Comparison of ENCODE assay signal across 20 cellular contexts in genomic region chr2:156077041-156077735, GRCh38.
DNase-seq lines count a peak whose midpoint lies in the region; ATAC-seq, FAIRE-seq and TF ChIP-seq lines count a peak whose summit lies in the region.
"Had no signal": no experiment of that assay in that cellular context is flagged by ENCODE, and none has a peak within 500 bp of the region (broad histone marks: within the 10 kb centered on the region; RNA-seq: fewer than 3 reads in every experiment).

No MANE protein-coding gene starts in this region.

- no peak overlapping the region for H3K4me3 ChIP-seq in MM.1S (ENCODE audit: low read length)
- no peak overlapping the region for H3K4me3 ChIP-seq in astrocyte (ENCODE audit: insufficient read depth, low read depth, low read length)
- H3K4me3 ChIP-seq in neural progenitor cell, result no peak overlapping the region
- H3K4me3 ChIP-seq in smooth muscle cell, result no peak overlapping the region
- H3K4me3 ChIP-seq: heart right ventricle, lower lobe of right lung, ovary, SK-N-MC had no signal

- H3K9me2 ChIP-seq in MM.1S (replicated peaks; ENCODE audit: insufficient read depth, low read length), result no peaks in the 10 kb centered on the region

- no peak overlapping the region for H3K9ac ChIP-seq in MM.1S (ENCODE audit: low read length)
- H3K9ac ChIP-seq in astrocyte (ENCODE audit: low read length), result no peak overlapping the region
- H3K9ac ChIP-seq in neural progenitor cell, result no peak overlapping the region
- H3K9ac ChIP-seq in smooth muscle cell (ENCODE audit: low read depth), result no peak overlapping the region

- no peaks in the 10 kb centered on the region for H3K9me3 ChIP-seq in MM.1S (replicated peaks; ENCODE audit: insufficient read depth, low read length)
- no peaks in the 10 kb centered on the region for H3K9me3 ChIP-seq in astrocyte (ENCODE audit: insufficient read depth, low read depth, low read length)
- peaks cover 6% of the 10 kb centered on the region for H3K9me3 ChIP-seq in neural progenitor cell (ENCODE audit: low read depth)
- no peaks in the 10 kb centered on the region for H3K9me3 ChIP-seq in smooth muscle cell (replicated peaks; ENCODE audit: low read depth)
- H3K9me3 ChIP-seq: lower lobe of right lung, ovary had no signal

- H3K79me2 ChIP-seq in MM.1S (ENCODE audit: low read length) (no peaks in the 10 kb centered on the region), astrocyte (ENCODE audit: insufficient read depth, low read length) (no peaks in the 10 kb centered on the region), neural progenitor cell (ENCODE audit: low read depth) (no peaks in the 10 kb centered on the region), smooth muscle cell (ENCODE audit: low read depth) (no peaks in the 10 kb centered on the region)

- H3K4me2 ChIP-seq in MM.1S (ENCODE audit: low read depth, low read length) (peak overlapping the region; percentile 36; the same call in 1 of the 2 replicates), astrocyte (ENCODE audit: low read length) (no peak overlapping the region), neural progenitor cell (no peak overlapping the region), smooth muscle cell (no peak overlapping the region)

- peak; percentile 57 for ATAC-seq in GM18502 (IDR thresholded peaks at IDR 0.05; ENCODE audit: poor library complexity, unreplicated experiment)
- no peak for ATAC-seq in HG03196 (IDR thresholded peaks at IDR 0.05; ENCODE audit: unreplicated experiment)
- no peak for ATAC-seq in GM18505 (IDR thresholded peaks at IDR 0.05; ENCODE audit: unreplicated experiment)
- ATAC-seq: heart right ventricle, lower lobe of right lung, Panc1, sciatic nerve had no signal

- TF ChIP-seq CTCF in MM.1S (IDR thresholded peaks at IDR 0.05; ENCODE audit: low read length) (no peak), astrocyte (IDR thresholded peaks at IDR 0.05; ENCODE audit: insufficient read depth, low read depth, low read length) (no peak), neural progenitor cell (IDR thresholded peaks at IDR 0.05) (no peak), smooth muscle cell (IDR thresholded peaks at IDR 0.05; ENCODE audit: borderline replicate concordance, insufficient read depth, poor library complexity, severe bottlenecking) (no peak)

- H3K36me3 ChIP-seq in MM.1S (replicated peaks; ENCODE audit: insufficient read depth, low read length) (no peaks in the 10 kb centered on the region), astrocyte (ENCODE audit: insufficient read depth, low read length) (no peaks in the 10 kb centered on the region), neural progenitor cell (no peaks in the 10 kb centered on the region), smooth muscle cell (ENCODE audit: low read depth) (no peaks in the 10 kb centered on the region)
- H3K36me3 ChIP-seq: heart right ventricle, lower lobe of right lung, ovary had no signal

- no peak for TF ChIP-seq POLR2A in GM18505 (IDR thresholded peaks at IDR 0.05; ENCODE audit: borderline replicate concordance, extremely low read depth, insufficient read depth, insufficient read length)

- H3K27ac ChIP-seq in MM.1S (ENCODE audit: low read length) (peak overlapping the region; percentile 39; the same call in 1 of the 2 replicates), astrocyte (ENCODE audit: low read depth, low read length) (no peak overlapping the region), neural progenitor cell (peak overlapping the region; percentile 34), smooth muscle cell (ENCODE audit: low read depth) (no peak overlapping the region)
- H3K27ac ChIP-seq: heart right ventricle, lower lobe of right lung, ovary, SK-N-MC had no signal

- H4K20me1 ChIP-seq in MM.1S (ENCODE audit: insufficient read depth, low read length) (no peaks in the 10 kb centered on the region), astrocyte (ENCODE audit: insufficient read depth, low read length) (no peaks in the 10 kb centered on the region), neural progenitor cell (ENCODE audit: low read depth) (no peaks in the 10 kb centered on the region), smooth muscle cell (ENCODE audit: low read depth) (no peaks in the 10 kb centered on the region)

- FAIRE-seq in astrocyte (lab: Jason Lieb, UNC), result no peak
- FAIRE-seq: urothelium cell line had no signal

- peaks cover 15% of the 10 kb centered on the region for H3K9me3 Mint-ChIP-seq in astrocyte (ENCODE audit: unreplicated experiment)
- H3K9me3 Mint-ChIP-seq in neural progenitor cell, result peaks cover 20% of the 10 kb centered on the region

- no peak overlapping the region for H2AFZ ChIP-seq in MM.1S (ENCODE audit: low read length)
- H2AFZ ChIP-seq in astrocyte (ENCODE audit: low read depth, low read length), result no peak overlapping the region
- H2AFZ ChIP-seq in neural progenitor cell (replicated peaks), result no peak overlapping the region
- H2AFZ ChIP-seq in smooth muscle cell (ENCODE audit: low read depth), result no peak overlapping the region

- H3K27ac Mint-ChIP-seq in astrocyte (ENCODE audit: unreplicated experiment) (peak overlapping the region; percentile 22), neural progenitor cell (no peak overlapping the region)

- H3K4me3 Mint-ChIP-seq in astrocyte (ENCODE audit: unreplicated experiment), result no peak overlapping the region
- H3K4me3 Mint-ChIP-seq in neural progenitor cell, result no peak overlapping the region

- H3K4me1 Mint-ChIP-seq in astrocyte (ENCODE audit: low read depth, unreplicated experiment), result peaks cover 4% of the 10 kb centered on the region
- no peaks in the 10 kb centered on the region for H3K4me1 Mint-ChIP-seq in neural progenitor cell

- no peaks in the 10 kb centered on the region for H3K36me3 Mint-ChIP-seq in astrocyte (ENCODE audit: low read depth, unreplicated experiment)
- no peaks in the 10 kb centered on the region for H3K36me3 Mint-ChIP-seq in neural progenitor cell

- WGBS in smooth muscle cell (ENCODE audit: low lambda C conversion rate), result 79% methylated on average over 1 of the region's 1 CpG

- H3K27me3 ChIP-seq in MM.1S (replicated peaks; ENCODE audit: insufficient read depth, low read length), result no peaks in the 10 kb centered on the region
- H3K27me3 ChIP-seq in astrocyte (ENCODE audit: insufficient read depth, low read length), result no peaks in the 10 kb centered on the region
- H3K27me3 ChIP-seq in neural progenitor cell, result no peaks in the 10 kb centered on the region
- no peaks in the 10 kb centered on the region for H3K27me3 ChIP-seq in smooth muscle cell (ENCODE audit: low read depth)
- H3K27me3 ChIP-seq: heart right ventricle, ovary had no signal

- H3K27me3 Mint-ChIP-seq in astrocyte (ENCODE audit: low read depth, unreplicated experiment) (no peaks in the 10 kb centered on the region), neural progenitor cell (ENCODE audit: insufficient read depth, low read depth) (no peaks in the 10 kb centered on the region)

- H3F3A ChIP-seq in MM.1S (ENCODE audit: insufficient read depth, low read length) (peaks cover 8% of the 10 kb centered on the region; the same call in 1 of the 2 replicates), neural progenitor cell (ENCODE audit: low read depth) (no peaks in the 10 kb centered on the region), smooth muscle cell (ENCODE audit: low read depth) (no peaks in the 10 kb centered on the region)

- H3K4me1 ChIP-seq in MM.1S (ENCODE audit: low read length) (peaks cover 12% of the 10 kb centered on the region), astrocyte (ENCODE audit: insufficient read depth, low read length) (peaks cover 3% of the 10 kb centered on the region), neural progenitor cell (peaks cover 8% of the 10 kb centered on the region), smooth muscle cell (ENCODE audit: low read depth) (no peaks in the 10 kb centered on the region)
- H3K4me1 ChIP-seq: heart right ventricle, lower lobe of right lung had no signal

- DNase-seq in MM.1S (peak; percentile 75), astrocyte (ENCODE audit: low read depth) (peak; percentile 18), neural progenitor cell (ENCODE audit: low spot score) (peak; percentile 11), smooth muscle cell (lab: John Stamatoyannopoulos, UW; ENCODE audit: unreplicated experiment) (no peak)
- DNase-seq: activated CD4-positive, CD25-positive, alpha-beta regulatory T cell treated with anti-CD3 and anti-CD28 coated beads, Interleukin-2, amount 50 U/mL, for 72 hours; AML-193; central memory CD4-positive, alpha-beta T cell; heart right ventricle; lower lobe of right lung; NCI-H146; NCI-H510A treated with DMSO at 0.1 percent for 48 hours; ovary; stimulated activated CD4-positive, alpha-beta T cell treated with anti-CD3 and anti-CD28 coated beads, Interleukin-2, amount 100 ng/mL, for 24 hours had no signal

Comparison
In these comparisons a context has a peak if more than half of its experiments do, and no peak if none do; other contexts are left out.
1. H3K27ac ChIP-seq: peak in MM.1S (single experiment) and neural progenitor cell (single experiment); none in astrocyte (single experiment) and smooth muscle cell (single experiment).